ENCODE assay signal across 8 cellular contexts in the genomic region with DNA sequence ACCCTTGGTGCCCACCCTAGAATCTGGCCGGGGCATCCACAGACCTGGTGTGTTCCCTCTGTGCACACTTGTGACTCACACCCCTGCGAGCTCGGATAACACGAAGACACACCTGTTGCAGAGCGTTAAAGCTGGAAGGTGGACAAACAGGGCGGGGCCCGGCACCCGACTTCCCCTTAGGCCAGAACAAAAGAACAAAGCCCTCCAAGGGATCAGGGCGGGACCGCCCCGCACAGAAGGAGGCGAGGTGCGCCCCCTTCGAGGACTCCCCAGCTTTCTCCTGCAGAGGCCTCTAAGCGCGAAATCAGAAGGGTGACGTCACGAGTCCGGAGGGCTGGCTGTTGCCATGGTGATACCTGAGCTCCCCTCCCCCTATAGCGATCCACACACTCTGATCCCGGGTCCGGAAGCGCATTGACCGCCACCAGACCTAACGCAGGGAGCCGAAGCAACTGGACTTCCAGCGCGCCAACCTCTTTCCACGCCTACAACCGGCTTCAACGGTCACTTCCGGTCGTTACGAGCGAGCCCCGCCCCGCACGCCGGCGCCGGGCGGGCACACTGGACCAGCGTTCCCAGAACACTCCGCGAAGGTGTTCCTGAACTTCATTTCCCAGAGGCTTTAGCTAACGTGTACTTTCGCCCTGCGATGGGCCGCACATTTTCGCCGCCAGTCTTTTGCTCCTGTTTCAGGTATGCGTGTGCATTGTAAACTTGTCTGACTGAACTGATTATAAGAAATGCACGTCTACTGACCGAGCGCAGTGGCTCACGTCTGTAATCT. TPM values are rescaled to one million over a fixed set of nuclear protein-coding genes. Genes with fewer than 3 reads are reported as not detected.
A peak's percentile ranks its signal among the peaks of the same experiment; 100 is the strongest.
DNase-seq lines count a peak whose midpoint lies in the region; ATAC-seq and TF ChIP-seq lines count a peak whose summit lies in the region.

A gene (minus strand): TSS at position 489 of the 784 bp plus-strand sequence. CDS start 811 bp downstream, outside the sequence.

- TF ChIP-seq POLR2A in erythroblast (IDR thresholded peaks at IDR 0.05; ENCODE audit: low read length), result peak; percentile 82

- no peak for TF ChIP-seq CTCF in PC-3 (conservative IDR thresholded peaks at IDR 0.05; ENCODE audit: low read depth, low read length)

- CTCF ChIA-PET in PC-3 (lab: Charles Lee), result interaction anchor here (0.9 kb wide), 1 partner anchor 279 kb away, joined by 3 read pairs; no protein-coding TSS in a partner anchor

- H3K9ac ChIP-seq in PC-3 (ENCODE audit: low read length) (peak within 1 kb of the TSS; percentile 79), mucosa of rectum (ENCODE audit: low read depth in 1 of 2, low read length in 2 of 2) (peak within 1 kb of the TSS; percentile 79 to 95)

- TF ChIP-seq EP300 in Ishikawa (IDR thresholded peaks at IDR 0.05; ENCODE audit: borderline replicate concordance), result no peak

- H3K4me1 ChIP-seq in PC-3 (ENCODE audit: insufficient read depth, low read length) (peaks cover 26% of the 10 kb centered on the region), mucosa of rectum (ENCODE audit: control insufficient read depth in 2 of 2, insufficient read depth in 2 of 2, low read length in 2 of 2) (peaks cover 5 to 7% of the 10 kb centered on the region in 2 donors)

- no peaks in the 10 kb centered on the region for H3K9me3 ChIP-seq in PC-3 (ENCODE audit: low read length)
- H3K9me3 ChIP-seq in mucosa of rectum (ENCODE audit: control insufficient read depth in 2 of 2, low read length in 2 of 2), result no peaks in the 10 kb centered on the region

- peak within 1 kb of the TSS; percentile 95 for H3K4me2 ChIP-seq in PC-3 (ENCODE audit: low read length)

- intact Hi-C loops in PC-3 (cut with micrococcal nuclease), result loop anchor here (2.0 to 10.0 kb wide), 3 partner anchors 84 to 286 kb away; a partner anchor contains a TSS

- peak; percentile 92 for DNase-seq in DMS153 treated with DMSO at 0.1 percent for 48 hours (lab: John Stamatoyannopoulos, UW; ENCODE audit: unreplicated experiment)
- peak; percentile 98 for DNase-seq in PC-3
- DNase-seq in activated T-cell treated with anti-CD3 and anti-CD28 coated beads, Interleukin-2, amount 50 U/mL, for 1 hour, result peak; percentile 87
- DNase-seq in erythroblast (lab: John Stamatoyannopoulos, UW), result peak; percentile 94 to 96
- peak; percentile 88 for DNase-seq in stimulated activated CD8-positive, alpha-beta memory T cell treated with anti-CD3 and anti-CD28 coated beads, Interleukin-4, amount 100 ng/mL, for 48 hours

- ATAC-seq in GM21576 (IDR thresholded peaks at IDR 0.05; ENCODE audit: unreplicated experiment) (peak; percentile 75), PC-3 (peak; percentile 88)

- H3K27me3 ChIP-seq in PC-3 (ENCODE audit: low read length), result no peaks in the 10 kb centered on the region
- no peaks in the 10 kb centered on the region for H3K27me3 ChIP-seq in mucosa of rectum (ENCODE audit: control insufficient read depth in 2 of 2, insufficient read depth in 2 of 2, low read length in 2 of 2)

- H3K79me2 ChIP-seq in PC-3 (ENCODE audit: low read length), result peaks cover 36% of the 10 kb centered on the region

- peaks cover 3% of the 10 kb centered on the region for H3F3A ChIP-seq in PC-3 (ENCODE audit: low read length, unreplicated experiment)

- TSS peak; percentile 73 for BruUV-seq in PC-3 (replicated peaks; lab: Mats Ljungman, UMichigan)

- no peaks in the 10 kb centered on the region for H4K20me1 ChIP-seq in PC-3 (ENCODE audit: low read length)

- peak; percentile 4; the same call in 1 of the 2 replicates for TF ChIP-seq RAD21 in Ishikawa (IDR thresholded peaks at IDR 0.05; ENCODE audit: low read depth)

- H3K36me3 ChIP-seq in PC-3 (ENCODE audit: low read depth, low read length), result peaks cover 19% of the 10 kb centered on the region
- H3K36me3 ChIP-seq in mucosa of rectum (ENCODE audit: control insufficient read depth in 2 of 2, insufficient read depth in 2 of 2, low read length in 2 of 2), result peaks cover 3 to 8% of the 10 kb centered on the region in 2 donors

- H3K4me3 ChIP-seq in PC-3 (ENCODE audit: low read length), result peak within 1 kb of the TSS; percentile 93
- H3K4me3 ChIP-seq in mucosa of rectum (ENCODE audit: low read length in 2 of 2), result peak within 1 kb of the TSS; percentile 92 to 93

- H3K27ac ChIP-seq in PC-3 (ENCODE audit: low read length) (peak within 1 kb of the TSS; percentile 86), mucosa of rectum (ENCODE audit: low read depth in 2 of 2, low read length in 2 of 2) (peak within 1 kb of the TSS; percentile 93 to 98)

- peak within 1 kb of the TSS; percentile 71 for H2AFZ ChIP-seq in PC-3 (ENCODE audit: low read length)

- POLR2A ChIA-PET in PC-3 (lab: Charles Lee; ENCODE audit: unreplicated experiment), result interaction anchor here (0.6 to 0.7 kb wide), 3 partner anchors 177 to 1393 kb away, joined by 3 to 5 read pairs (median 3); no protein-coding TSS in a partner anchor

- no peaks in the 10 kb centered on the region for H3K9me2 ChIP-seq in PC-3 (replicated peaks; ENCODE audit: low read length)

TF ChIP-seq in Ishikawa, 13 proteins besides CTCF, POLR2A, EP300 and RAD21:
- TF ChIP-seq TEAD4 (IDR thresholded peaks at IDR 0.05) (no peak), FOXM1 (IDR thresholded peaks at IDR 0.05; ENCODE audit: borderline replicate concordance, low read depth) (0 out of 2 replicates have a peak, but pooled peaks have one; percentile 13), NFIC (IDR thresholded peaks at IDR 0.05) (0 out of 2 replicates have a peak, but pooled peaks have one; percentile 6), TCF12 (IDR thresholded peaks at IDR 0.05; ENCODE audit: low read depth) (peak; percentile 39), TAF1 (IDR thresholded peaks at IDR 0.05; ENCODE audit: low read depth) (peak; percentile 79), EGR1 (IDR thresholded peaks at IDR 0.05) (no peak), CEBPB (IDR thresholded peaks at IDR 0.05) (no peak), ZBTB7A (IDR thresholded peaks at IDR 0.05; ENCODE audit: low read depth) (no peak), CREB1 (IDR thresholded peaks at IDR 0.05; ENCODE audit: low read depth) (peak; percentile 41), YY1 (IDR thresholded peaks at IDR 0.05; ENCODE audit: low read depth) (peak; percentile 52; the same call in 1 of the 2 replicates)
- TF ChIP-seq, protein P1, sequence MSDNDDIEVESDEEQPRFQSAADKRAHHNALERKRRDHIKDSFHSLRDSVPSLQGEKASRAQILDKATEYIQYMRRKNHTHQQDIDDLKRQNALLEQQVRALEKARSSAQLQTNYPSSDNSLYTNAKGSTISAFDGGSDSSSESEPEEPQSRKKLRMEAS (IDR thresholded peaks at IDR 0.05), result peak; percentile 83
- TF ChIP-seq, protein P2, sequence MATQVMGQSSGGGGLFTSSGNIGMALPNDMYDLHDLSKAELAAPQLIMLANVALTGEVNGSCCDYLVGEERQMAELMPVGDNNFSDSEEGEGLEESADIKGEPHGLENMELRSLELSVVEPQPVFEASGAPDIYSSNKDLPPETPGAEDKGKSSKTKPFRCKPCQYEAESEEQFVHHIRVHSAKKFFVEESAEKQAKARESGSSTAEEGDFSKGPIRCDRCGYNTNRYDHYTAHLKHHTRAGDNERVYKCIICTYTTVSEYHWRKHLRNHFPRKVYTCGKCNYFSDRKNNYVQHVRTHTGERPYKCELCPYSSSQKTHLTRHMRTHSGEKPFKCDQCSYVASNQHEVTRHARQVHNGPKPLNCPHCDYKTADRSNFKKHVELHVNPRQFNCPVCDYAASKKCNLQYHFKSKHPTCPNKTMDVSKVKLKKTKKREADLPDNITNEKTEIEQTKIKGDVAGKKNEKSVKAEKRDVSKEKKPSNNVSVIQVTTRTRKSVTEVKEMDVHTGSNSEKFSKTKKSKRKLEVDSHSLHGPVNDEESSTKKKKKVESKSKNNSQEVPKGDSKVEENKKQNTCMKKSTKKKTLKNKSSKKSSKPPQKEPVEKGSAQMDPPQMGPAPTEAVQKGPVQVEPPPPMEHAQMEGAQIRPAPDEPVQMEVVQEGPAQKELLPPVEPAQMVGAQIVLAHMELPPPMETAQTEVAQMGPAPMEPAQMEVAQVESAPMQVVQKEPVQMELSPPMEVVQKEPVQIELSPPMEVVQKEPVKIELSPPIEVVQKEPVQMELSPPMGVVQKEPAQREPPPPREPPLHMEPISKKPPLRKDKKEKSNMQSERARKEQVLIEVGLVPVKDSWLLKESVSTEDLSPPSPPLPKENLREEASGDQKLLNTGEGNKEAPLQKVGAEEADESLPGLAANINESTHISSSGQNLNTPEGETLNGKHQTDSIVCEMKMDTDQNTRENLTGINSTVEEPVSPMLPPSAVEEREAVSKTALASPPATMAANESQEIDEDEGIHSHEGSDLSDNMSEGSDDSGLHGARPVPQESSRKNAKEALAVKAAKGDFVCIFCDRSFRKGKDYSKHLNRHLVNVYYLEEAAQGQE (IDR thresholded peaks at IDR 0.05; ENCODE audit: low read depth), result 0 out of 2 replicates have a peak, but pooled peaks have one; percentile 1
- TF ChIP-seq, protein P3, sequence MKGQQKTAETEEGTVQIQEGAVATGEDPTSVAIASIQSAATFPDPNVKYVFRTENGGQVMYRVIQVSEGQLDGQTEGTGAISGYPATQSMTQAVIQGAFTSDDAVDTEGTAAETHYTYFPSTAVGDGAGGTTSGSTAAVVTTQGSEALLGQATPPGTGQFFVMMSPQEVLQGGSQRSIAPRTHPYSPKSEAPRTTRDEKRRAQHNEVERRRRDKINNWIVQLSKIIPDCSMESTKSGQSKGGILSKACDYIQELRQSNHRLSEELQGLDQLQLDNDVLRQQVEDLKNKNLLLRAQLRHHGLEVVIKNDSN (IDR thresholded peaks at IDR 0.05), result peak; percentile 6; the same call in 1 of the 2 replicates
TF ChIP-seq in Ishikawa: peak in this region for 9.

RNA-seq across cellular contexts. Expression of the gene that starts here (rescaled TPM):
- total RNA-seq in PC-3 (2014; rRNA removed), result 7.0 and 10.2 TPM in 2 replicates

Comparison
In these comparisons a context has a peak if more than half of its experiments do, and no peak if none do; other contexts are left out.
1. Peak in every context shown above with its lines: DNase-seq, ATAC-seq, H3K4me3 ChIP-seq and H3K27ac ChIP-seq.